1 cellular context compared by ENCODE assay signal in the genomic region with DNA sequence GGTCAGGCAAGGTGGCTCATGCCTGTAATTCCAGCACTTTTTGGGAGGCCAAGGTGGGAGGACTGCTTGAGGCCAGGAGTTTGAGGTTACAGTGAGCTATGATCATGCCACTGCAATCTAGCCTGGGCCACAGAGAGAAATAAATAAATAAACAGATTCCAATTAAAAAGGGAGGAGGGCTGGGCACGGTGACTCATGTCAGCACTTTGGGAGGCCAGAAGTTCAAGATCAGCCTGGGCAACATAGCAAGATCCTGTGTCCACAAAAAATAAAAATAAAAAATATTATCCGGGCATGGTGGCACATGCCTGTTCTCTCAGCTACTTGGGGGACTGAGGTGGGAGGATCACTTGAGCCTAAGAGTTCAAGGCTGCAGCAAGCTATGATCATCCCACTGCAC.
TF ChIP-seq lines count a peak whose summit lies in the region.

No MANE protein-coding gene starts in this region.

TF ChIP-seq in K562, 482 proteins besides CTCF, POLR2A, EP300 and RAD21:
- peak; percentile 29; the same call in 1 of the 2 replicates for TF ChIP-seq BCOR (IDR thresholded peaks at IDR 0.05)
- TF ChIP-seq, protein P1, sequence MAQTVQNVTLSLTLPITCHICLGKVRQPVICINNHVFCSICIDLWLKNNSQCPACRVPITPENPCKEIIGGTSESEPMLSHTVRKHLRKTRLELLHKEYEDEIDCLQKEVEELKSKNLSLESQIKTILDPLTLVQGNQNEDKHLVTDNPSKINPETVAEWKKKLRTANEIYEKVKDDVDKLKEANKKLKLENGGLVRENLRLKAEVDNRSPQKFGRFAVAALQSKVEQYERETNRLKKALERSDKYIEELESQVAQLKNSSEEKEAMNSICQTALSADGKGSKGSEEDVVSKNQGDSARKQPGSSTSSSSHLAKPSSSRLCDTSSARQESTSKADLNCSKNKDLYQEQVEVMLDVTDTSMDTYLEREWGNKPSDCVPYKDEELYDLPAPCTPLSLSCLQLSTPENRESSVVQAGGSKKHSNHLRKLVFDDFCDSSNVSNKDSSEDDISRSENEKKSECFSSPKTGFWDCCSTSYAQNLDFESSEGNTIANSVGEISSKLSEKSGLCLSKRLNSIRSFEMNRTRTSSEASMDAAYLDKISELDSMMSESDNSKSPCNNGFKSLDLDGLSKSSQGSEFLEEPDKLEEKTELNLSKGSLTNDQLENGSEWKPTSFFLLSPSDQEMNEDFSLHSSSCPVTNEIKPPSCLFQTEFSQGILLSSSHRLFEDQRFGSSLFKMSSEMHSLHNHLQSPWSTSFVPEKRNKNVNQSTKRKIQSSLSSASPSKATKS (CRISPR knock-in tag; IDR thresholded peaks at IDR 0.05): no peak
- peak; percentile 88 for TF ChIP-seq ZNF121 (CRISPR knock-in tag; conservative IDR thresholded peaks at IDR 0.05)
- TF ChIP-seq, protein P2, sequence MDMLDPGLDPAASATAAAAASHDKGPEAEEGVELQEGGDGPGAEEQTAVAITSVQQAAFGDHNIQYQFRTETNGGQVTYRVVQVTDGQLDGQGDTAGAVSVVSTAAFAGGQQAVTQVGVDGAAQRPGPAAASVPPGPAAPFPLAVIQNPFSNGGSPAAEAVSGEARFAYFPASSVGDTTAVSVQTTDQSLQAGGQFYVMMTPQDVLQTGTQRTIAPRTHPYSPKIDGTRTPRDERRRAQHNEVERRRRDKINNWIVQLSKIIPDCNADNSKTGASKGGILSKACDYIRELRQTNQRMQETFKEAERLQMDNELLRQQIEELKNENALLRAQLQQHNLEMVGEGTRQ (CRISPR knock-in tag; IDR thresholded peaks at IDR 0.05): no peak
- peak; percentile 46; the same call in 1 of the 2 replicates for TF ChIP-seq FOSL1 (tag; conservative IDR thresholded peaks at IDR 0.05)
- 0 out of 4 replicates have a peak, but pooled peaks of 1 of the 2 experiments have one; percentile 7 for TF ChIP-seq KDM1A (IDR thresholded peaks at IDR 0.05)
- TF ChIP-seq RBM25 (IDR thresholded peaks at IDR 0.05; ENCODE audit: low read depth, low read length, severe bottlenecking): peak; percentile 36
